ENCODE assay signal across 17 cellular contexts in the genomic region with DNA sequence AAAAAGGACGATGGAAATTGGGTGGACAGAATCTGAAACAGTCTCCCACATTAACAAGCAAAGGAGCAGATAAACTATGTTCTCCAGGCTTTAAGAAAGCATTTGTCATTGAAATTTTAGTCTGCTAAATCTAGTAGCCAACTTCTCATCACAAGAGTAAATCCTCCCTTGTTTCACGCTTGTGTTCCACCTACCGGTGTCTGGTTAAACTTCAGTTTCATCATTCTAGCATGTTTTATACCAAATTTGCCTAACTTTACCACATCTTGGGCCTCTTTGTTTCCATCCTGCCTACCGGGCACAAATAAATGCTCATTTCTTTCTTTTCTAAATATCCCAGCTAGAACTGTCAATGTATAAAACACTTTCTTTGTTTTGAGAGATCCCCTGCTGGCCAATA. TPM values are rescaled to one million over a fixed set of nuclear protein-coding genes. Genes with fewer than 3 reads are reported as not detected.
A peak's percentile ranks its signal among the peaks of the same experiment; 100 is the strongest.
DNase-seq lines count a peak whose midpoint lies in the region; ATAC-seq and TF ChIP-seq lines count a peak whose summit lies in the region.
"Had no signal": no experiment of that assay in that cellular context is flagged by ENCODE, and none has a peak within 500 bp of the region (broad histone marks: within the 10 kb centered on the region; RNA-seq: fewer than 3 reads in every experiment).

No MANE protein-coding gene starts in this region.

- H3K9ac ChIP-seq in BLaER1 = no peak overlapping the region

- H3K27ac ChIP-seq in BLaER1 (peak overlapping the region; percentile 28; the same call in 1 of the 2 replicates), heart right ventricle (no peak overlapping the region)
- H3K27ac ChIP-seq: A549, esophagus squamous epithelium, ovary, vagina had no signal

- H3K4me2 ChIP-seq in BLaER1 = peak overlapping the region; percentile 83
- H3K4me2 ChIP-seq: A549 had no signal

- TF ChIP-seq CTCF in choroid plexus epithelial cell (conservative IDR thresholded peaks at IDR 0.05; ENCODE audit: low read depth, low read length) (peak; percentile 9), heart right ventricle (IDR thresholded peaks at IDR 0.05) (no peak)

- no peaks in the 10 kb centered on the region for H4K20me1 ChIP-seq in BLaER1

- 62 to 77% methylated on average over 4 of the region's 4 CpGs for WGBS in heart right ventricle, 2 donors

- intact Hi-C loops in heart right ventricle (cut with DNase I) = no loop called here

- peak; percentile 58 for ATAC-seq in GM18907 (IDR thresholded peaks at IDR 0.05; ENCODE audit: unreplicated experiment)
- ATAC-seq in HG02981 (IDR thresholded peaks at IDR 0.05; ENCODE audit: unreplicated experiment) = peak; percentile 50
- no peak for ATAC-seq in heart right ventricle
- ATAC-seq: A549 had no signal

- H3K9me3 ChIP-seq in BLaER1 = no peaks in the 10 kb centered on the region
- no peaks in the 10 kb centered on the region for H3K9me3 ChIP-seq in heart right ventricle
- H3K9me3 ChIP-seq: A549, esophagus squamous epithelium, ovary, vagina had no signal

- peaks cover 62% of the 10 kb centered on the region for H3K4me1 ChIP-seq in BLaER1
- peaks cover 0 to 57% (median 24%) of the 10 kb centered on the region in 9 donors for H3K4me1 ChIP-seq in heart right ventricle

- DNase-seq in choroid plexus epithelial cell (ENCODE audit: low read depth) (no peak), DMS79 treated with DMSO at 0.1 percent for 48 hours (lab: John Stamatoyannopoulos, UW) (no peak), medulla oblongata (ENCODE audit: extremely low spot score) (no peak), heart right ventricle (no peak), NCI-H1930 (lab: John Stamatoyannopoulos, UW) (no peak)
- DNase-seq: activated naive CD8-positive, alpha-beta T cell treated with anti-CD3 and anti-CD28 coated beads for 36 hours; DMS153; esophagus squamous epithelium; NCI-H146; NCI-H748 treated with DMSO at 0.1 percent for 48 hours; ovary; stimulated activated CD4-positive, alpha-beta T cell treated with anti-CD3 and anti-CD28 coated beads, Interleukin-12 subunit alpha, Interleukin-12 subunit beta, amount 100 ng/mL, for 4 hours had no signal

- no peaks in the 10 kb centered on the region for H3K27me3 ChIP-seq in BLaER1
- H3K27me3 ChIP-seq in heart right ventricle = no peaks in the 10 kb centered on the region
- H3K27me3 ChIP-seq: esophagus squamous epithelium, ovary, vagina had no signal

- H3K36me3 ChIP-seq in BLaER1 = 0 out of 2 replicates have a peak, but pooled peaks cover 5% of the 10 kb centered on the region
- H3K36me3 ChIP-seq in heart right ventricle = peaks cover 0 to 29% (median 0%) of the 10 kb centered on the region in 9 donors
- H3K36me3 ChIP-seq: ovary, vagina had no signal

- no peak overlapping the region for H3K4me3 ChIP-seq in BLaER1
- H3K4me3 ChIP-seq in choroid plexus epithelial cell (ENCODE audit: low read depth, low read length) = no peak overlapping the region
- H3K4me3 ChIP-seq in heart right ventricle = no peak overlapping the region
- H3K4me3 ChIP-seq: A549, esophagus squamous epithelium, ovary, vagina had no signal

RNA-seq across cellular contexts. Expression of gene LIPA, which starts 5.8 kb away (rescaled TPM):
- total RNA-seq in heart right ventricle = 10 to 100 TPM; 12.4 to 58.5 (median 15.3) TPM
- 10 to 100 TPM in 1 of 2 donors, 1 to 10 TPM in 1; 7.8 to 17.6 TPM for polyA plus RNA-seq in heart right ventricle

RNA-seq across cellular contexts. Expression of gene CH25H, which starts 38.7 kb away (rescaled TPM):
- 1 to 10 TPM in 3 of 10 donors, under 1 TPM in 6, not detected in 1; 0.31 to 8.8 (median 0.76) TPM for total RNA-seq in heart right ventricle
- polyA plus RNA-seq in heart right ventricle = under 1 TPM; 0.23 to 0.51 TPM
- polyA plus RNA-seq: A549 had no signal

RNA-seq across cellular contexts. Expression of gene IFIT2, which starts 56.0 kb away (rescaled TPM):
- 10 to 100 TPM in 3 of 10 donors, 1 to 10 TPM in 7; 2.1 to 24.4 (median 6.5) TPM for total RNA-seq in heart right ventricle
- 1 to 10 TPM; 1.8 to 4.6 TPM for polyA plus RNA-seq in heart right ventricle

Comparison
In these comparisons a context has a peak if more than half of its experiments do, and no peak if none do; other contexts are left out.
1. ATAC-seq: peak in GM18907 (single experiment) and HG02981 (single experiment); none in heart right ventricle (0 of 8).